ENCODE assay signal across 8 cellular contexts in genomic region chr2:33475381-33476099, GRCh38. TPM values are rescaled to one million over a fixed set of nuclear protein-coding genes. Genes with fewer than 3 reads are reported as not detected.
DNase-seq lines count a peak whose midpoint lies in the region; ATAC-seq and TF ChIP-seq lines count a peak whose summit lies in the region.

No MANE protein-coding gene starts in this region.

- POLR2A ChIA-PET in CD4-positive, alpha-beta T cell (lab: Charles Lee), result interaction anchor here (0.5 to 3.2 kb wide), 13 partner anchors 8 to 854 kb away, joined by 3 to 54 read pairs (median 4); partner anchors contain the start of genes FAM98A and TTC27

- H3K4me1 ChIP-seq in mesodermal cell (ENCODE audit: control insufficient read depth, insufficient read depth, low read length, poor library complexity, severe bottlenecking), result peaks cover 25% of the 10 kb centered on the region

- H3K4me3 Mint-ChIP-seq in CD4-positive, alpha-beta T cell, result peak overlapping the region; percentile 96
- H3K4me3 Mint-ChIP-seq in endothelial cell (ENCODE audit: unreplicated experiment), result peak overlapping the region; percentile 37

- peak; percentile 79 for ATAC-seq in CD4-positive, alpha-beta T cell (ENCODE audit: poor library complexity)
- ATAC-seq in GM19395 (IDR thresholded peaks at IDR 0.05; ENCODE audit: unreplicated experiment), result peak; percentile 54
- peak; percentile 45 for ATAC-seq in HG03521 (IDR thresholded peaks at IDR 0.05; ENCODE audit: unreplicated experiment)

- no peaks in the 10 kb centered on the region for H3K36me3 ChIP-seq in mesodermal cell (ENCODE audit: control insufficient read depth, insufficient read depth, low read length)

- H3K9me3 ChIP-seq in CD4-positive, alpha-beta T cell (ENCODE audit: control insufficient read depth, low read length), result no peaks in the 10 kb centered on the region
- H3K9me3 ChIP-seq in mesodermal cell (ENCODE audit: control insufficient read depth, low read length), result peaks cover 8% of the 10 kb centered on the region

- H3K36me3 Mint-ChIP-seq in CD4-positive, alpha-beta T cell (ENCODE audit: low read depth), result peaks cover 13% of the 10 kb centered on the region
- peaks cover 70% of the 10 kb centered on the region for H3K36me3 Mint-ChIP-seq in endothelial cell (ENCODE audit: low read depth, unreplicated experiment)

- peak; percentile 65 to 80 (median 74) for DNase-seq in CD4-positive, alpha-beta T cell
- peak; percentile 75 for DNase-seq in NCI-H82 (lab: John Stamatoyannopoulos, UW)
- DNase-seq in activated CD8-positive, alpha-beta memory T cell treated with anti-CD3 and anti-CD28 coated beads for 4 hours (ENCODE audit: low read depth in 2 of 2), result peak; percentile 53 to 66
- DNase-seq in endothelial cell (ENCODE audit: low spot score), result peak; percentile 68
- peak; percentile 52 to 57 for DNase-seq in stimulated activated CD8-positive, alpha-beta memory T cell treated with anti-CD3 and anti-CD28 coated beads, Interleukin-15, amount 100 ng/mL, for 48 hours (ENCODE audit: low read depth in 2 of 2)

- TF ChIP-seq CTCF in CD4-positive, alpha-beta T cell (IDR thresholded peaks at IDR 0.05), result peak; percentile 90
- TF ChIP-seq CTCF in endothelial cell (IDR thresholded peaks at IDR 0.05; ENCODE audit: unreplicated experiment), result peak; percentile 58

- H3K4me1 Mint-ChIP-seq in CD4-positive, alpha-beta T cell (ENCODE audit: low read depth), result peaks cover 36% of the 10 kb centered on the region
- peaks cover 71% of the 10 kb centered on the region for H3K4me1 Mint-ChIP-seq in endothelial cell (ENCODE audit: unreplicated experiment)

- H3K9me3 Mint-ChIP-seq in CD4-positive, alpha-beta T cell, result no peaks in the 10 kb centered on the region
- no peaks in the 10 kb centered on the region for H3K9me3 Mint-ChIP-seq in endothelial cell (ENCODE audit: unreplicated experiment)

- WGBS in mesodermal cell (ENCODE audit: insufficient coverage in 2 of 2), 2 experiments, result 1 to 5% methylated on average over 8 to 11 of the region's 14 CpGs

- no peaks in the 10 kb centered on the region for H3K27me3 ChIP-seq in CD4-positive, alpha-beta T cell (ENCODE audit: control insufficient read depth, insufficient read depth, low read length)

- no peaks in the 10 kb centered on the region for H3K27me3 Mint-ChIP-seq in CD4-positive, alpha-beta T cell
- peaks cover 16% of the 10 kb centered on the region for H3K27me3 Mint-ChIP-seq in endothelial cell (ENCODE audit: unreplicated experiment)

- CTCF ChIA-PET in CD4-positive, alpha-beta T cell (lab: Charles Lee), result interaction anchor here (0.6 to 1.7 kb wide), 12 partner anchors 8 to 273 kb away, joined by 3 to 10 read pairs (median 4); partner anchors contain the start of gene FAM98A

- intact Hi-C loops in CD4-positive, alpha-beta T cell (cut with DNase I, micrococcal nuclease), result loop anchor here (1.0 to 10.0 kb wide), 4 partner anchors 107 to 619 kb away; partner anchors contain the start of gene FAM98A (in 1 of the 2)

- H3K27ac Mint-ChIP-seq in CD4-positive, alpha-beta T cell, result peak overlapping the region; percentile 97
- H3K27ac Mint-ChIP-seq in endothelial cell (ENCODE audit: unreplicated experiment), result peak overlapping the region; percentile 90

- peak overlapping the region; percentile 87 for H3K27ac ChIP-seq in CD4-positive, alpha-beta T cell (ENCODE audit: low read depth, low read length)
- peak overlapping the region; percentile 96 for H3K27ac ChIP-seq in mesodermal cell (ENCODE audit: low read depth, low read length, severe bottlenecking)

- H3K4me3 ChIP-seq in mesodermal cell (ENCODE audit: extremely low read depth, insufficient read depth, low read length, poor library complexity, severe bottlenecking), result peak overlapping the region; percentile 41

RNA-seq across cellular contexts. Expression of gene RASGRP3, which starts 0.9 kb away (rescaled TPM):
- total RNA-seq in CD4-positive, alpha-beta T cell, result 1 to 10 TPM; 5.7 to 7.9 TPM
- 487 TPM for total RNA-seq in endothelial cell (ENCODE audit: unreplicated experiment)
- 35.0 TPM for polyA plus RNA-seq in mesodermal cell (2013, experiment 1 of 2)
- polyA plus RNA-seq in mesodermal cell (2013, experiment 2 of 2), result 34.6 TPM

Comparison
In these comparisons a context has a peak if more than half of its experiments do, and no peak if none do; other contexts are left out.
1. Peak in every context shown above with its lines: DNase-seq, ATAC-seq, H3K4me3 ChIP-seq and H3K27ac ChIP-seq.
2. RNA of gene RASGRP3, which starts 0.9 kb away (total RNA-seq): 487 TPM in endothelial cell (single experiment); 5.7 to 7.9 TPM in CD4-positive, alpha-beta T cell; every median in the first group is over 10 times any median in the second.